ENCODE assay signal across 1 cellular context in genomic region chr7:96664793-96665192, GRCh38.
TF ChIP-seq lines count a peak whose summit lies in the region.

No MANE protein-coding gene starts in this region.

TF ChIP-seq in GM12878, 131 proteins besides CTCF, POLR2A, EP300 and RAD21:
- no peak for TF ChIP-seq IKZF2 (IDR thresholded peaks at IDR 0.05)
- TF ChIP-seq SPI1 (IDR thresholded peaks at IDR 0.05; ENCODE audit: borderline replicate concordance, insufficient read depth, low read depth, low read length), result peak; percentile 32; the same call in 1 of the 2 replicates
